Comparison of ENCODE assay signal across 6 cellular contexts in genomic region chr4:135575041-135575440, GRCh38.
"Had no signal": no experiment of that assay in that cellular context is flagged by ENCODE, and none has a peak within 500 bp of the region (broad histone marks: within the 10 kb centered on the region; RNA-seq: fewer than 3 reads in every experiment).

No MANE protein-coding gene starts in this region.

- ATAC-seq: HepG2, K562 had no signal

- H3K27ac ChIP-seq: HL-60 had no signal

- DNase-seq: IMR-90, KBM-7 had no signal

- H3K4me3 ChIP-seq: K562 had no signal

- FAIRE-seq: HepG2, HTR-8/SVneo, K562 had no signal
